Comparison of ENCODE assay signal across 19 cellular contexts in genomic region chr1:226248091-226248490, GRCh38. TPM values are rescaled to one million over a fixed set of nuclear protein-coding genes. Genes with fewer than 3 reads are reported as not detected.
DNase-seq lines count a peak whose midpoint lies in the region; ATAC-seq, FAIRE-seq and TF ChIP-seq lines count a peak whose summit lies in the region.
"Had no signal": no experiment of that assay in that cellular context is flagged by ENCODE, and none has a peak within 500 bp of the region (broad histone marks: within the 10 kb centered on the region; RNA-seq: fewer than 3 reads in every experiment).

No MANE protein-coding gene starts in this region.

- no peak overlapping the region for H3K27ac ChIP-seq in ACC112 (ENCODE audit: low read depth, low read length)
- peak overlapping the region; percentile 54 for H3K27ac ChIP-seq in hepatocyte
- H3K27ac ChIP-seq: ascending aorta had no signal

- H3K9me2 ChIP-seq in hepatocyte (replicated peaks; ENCODE audit: insufficient read depth): no peaks in the 10 kb centered on the region

- no peaks in the 10 kb centered on the region for H3K79me2 ChIP-seq in ACC112 (ENCODE audit: control insufficient read depth, insufficient read depth, low read length, unreplicated experiment)
- H3K79me2 ChIP-seq in hepatocyte: no peaks in the 10 kb centered on the region

- H2AFZ ChIP-seq in ACC112 (ENCODE audit: low read length, unreplicated experiment) (peak overlapping the region; percentile 5), hepatocyte (no peak overlapping the region)

- H4K20me1 ChIP-seq in hepatocyte (ENCODE audit: insufficient read depth, poor library complexity, severe bottlenecking): no peaks in the 10 kb centered on the region

- no peak for TF ChIP-seq CTCF in GM12865 (IDR thresholded peaks at IDR 0.05; ENCODE audit: insufficient read depth, low read depth, low read length, missing control alignments)
- no peak for TF ChIP-seq CTCF in hepatocyte (IDR thresholded peaks at IDR 0.05; ENCODE audit: poor library complexity)

- peak; percentile 12 for DNase-seq in GM12865 (ENCODE audit: low read depth)
- peak; percentile 76 for DNase-seq in SIG-M5 (lab: John Stamatoyannopoulos, UW)
- no peak for DNase-seq in hepatocyte (ENCODE audit: low spot score)
- no peak for DNase-seq in NCI-H774 (lab: John Stamatoyannopoulos, UW)
- DNase-seq in RCC 7860 (ENCODE audit: low spot score): no peak
- DNase-seq in DMS 273 (lab: John Stamatoyannopoulos, UW; ENCODE audit: unreplicated experiment): no peak
- DNase-seq: activated CD4-positive, alpha-beta T cell treated with anti-CD3 and anti-CD28 coated beads, Interleukin-2, amount 50 U/mL, for 4 hours; DMS153; foreskin melanocyte; mucosa of descending colon; NCI-H1105; ovary; stimulated activated CD4-positive, alpha-beta T cell treated with anti-CD3 and anti-CD28 coated beads, Interleukin-12 subunit alpha, Interleukin-12 subunit beta, amount 100 ng/mL, for 4 hours had no signal

- WGBS in hepatocyte (ENCODE audit: low lambda C conversion rate, missing lambda C conversion rate): 76% methylated on average over 2 of the region's 2 CpGs

- H3K4me2 ChIP-seq in hepatocyte: no peak overlapping the region

- no peak for ATAC-seq in HG03565 (IDR thresholded peaks at IDR 0.05; ENCODE audit: unreplicated experiment)
- ATAC-seq: mucosa of descending colon had no signal

- no peak for FAIRE-seq in RCC 7860 (lab: Jason Lieb, UNC)

- H3K9me3 ChIP-seq in hepatocyte (ENCODE audit: low read depth): no peaks in the 10 kb centered on the region
- H3K9me3 ChIP-seq: ascending aorta, mucosa of descending colon, ovary had no signal

- H3K4me3 ChIP-seq in ACC112 (ENCODE audit: low read depth, low read length): no peak overlapping the region
- no peak overlapping the region for H3K4me3 ChIP-seq in GM12865 (ENCODE audit: low read depth, low read length)
- H3K4me3 ChIP-seq in hepatocyte: no peak overlapping the region
- H3K4me3 ChIP-seq: ascending aorta, mucosa of descending colon, ovary had no signal

- peaks cover 4% of the 10 kb centered on the region; the same call in 1 of the 2 replicates for H3K36me3 ChIP-seq in ACC112 (ENCODE audit: insufficient read depth, low read length)
- H3K36me3 ChIP-seq in hepatocyte (replicated peaks; ENCODE audit: insufficient read depth, low read depth): no peaks in the 10 kb centered on the region
- H3K36me3 ChIP-seq: ascending aorta, ovary had no signal

- H3K27me3 ChIP-seq in ACC112 (ENCODE audit: insufficient read depth, low read length) (no peaks in the 10 kb centered on the region), hepatocyte (no peaks in the 10 kb centered on the region)
- H3K27me3 ChIP-seq: ascending aorta, ovary had no signal

- H3K4me1 ChIP-seq in ACC112 (ENCODE audit: control insufficient read depth, insufficient read depth, low read length, unreplicated experiment): no peaks in the 10 kb centered on the region
- no peaks in the 10 kb centered on the region for H3K4me1 ChIP-seq in hepatocyte (ENCODE audit: insufficient read depth)
- H3K4me1 ChIP-seq: ascending aorta had no signal

RNA-seq across cellular contexts. Expression of gene MIXL1, which starts 24.6 kb away (rescaled TPM):
- total RNA-seq in hepatocyte: 0.07 TPM in 1 of 2 replicates, not detected in the other
- polyA plus RNA-seq in hepatocyte: 0.84 and 2.2 TPM in 2 replicates
- total RNA-seq: activated T-helper 1 cell treated with anti-CD3 and anti-CD28 coated beads, Interleukin-12 subunit alpha, Interleukin-12 subunit beta, Interleukin-2, Interleukin-4 antibody, amounts not matched to agents 30 ng/mL and 10 ng/mL and 1 ng/mL, durations not matched to agents 14 hours and 24 hours and 36 hours; ascending aorta; HT-29; NCI-H460 had no signal

Comparison
In these comparisons a context has a peak if more than half of its experiments do, and no peak if none do; other contexts are left out.
1. DNase-seq: peak in GM12865 (single experiment) and SIG-M5 (single experiment); none in hepatocyte (single experiment), NCI-H774 (single experiment), RCC 7860 (single experiment) and DMS 273 (single experiment).